23 cellular contexts compared by ENCODE assay signal in genomic region chr10:105875050-105875449, GRCh38.
"Had no signal": no experiment of that assay in that cellular context is flagged by ENCODE, and none has a peak within 500 bp of the region (broad histone marks: within the 10 kb centered on the region; RNA-seq: fewer than 3 reads in every experiment).

No MANE protein-coding gene starts in this region.

- H3K9ac ChIP-seq: SK-N-SH had no signal

- H3K4me1 ChIP-seq: SJCRH30 had no signal

- ATAC-seq: activated CD8-positive, alpha-beta memory T cell treated with anti-CD3 and anti-CD28 coated beads, Interleukin-2, amount 10 ng/mL, durations not matched to agents 7 days and 5 days; WTC11 had no signal

- H3K4me2 ChIP-seq: SK-N-SH had no signal

- H3K27ac ChIP-seq: SJCRH30 had no signal

- H3K9me2 ChIP-seq: SK-N-SH had no signal

- H3K9me3 ChIP-seq: SJCRH30, SK-N-SH had no signal

- H3K36me3 ChIP-seq: SJCRH30 had no signal

- DNase-seq: activated CD4-positive, alpha-beta T cell treated with anti-CD3 and anti-CD28 coated beads for 1 hour; activated CD4-positive, alpha-beta T cell treated with anti-CD3 and anti-CD28 coated beads, Interleukin-2, amount 10 ng/mL, durations not matched to agents 24 days and 14 days; activated CD4-positive, alpha-beta T cell treated with anti-CD3 and anti-CD28 coated beads, Interleukin-2, amount 50 U/mL, for 48 hours; activated CD8-positive, alpha-beta memory T cell treated with anti-CD3 and anti-CD28 coated beads, Interleukin-2, amount 10 ng/mL, durations not matched to agents 7 days and 5 days; activated effector memory CD4-positive, alpha-beta T cell treated with Interleukin-2 at 50 U/mL for 16 hours; activated naive CD4-positive, alpha-beta T cell; activated T-cell treated with anti-CD3 and anti-CD28 coated beads, Interleukin-2, amount 50 U/mL, for 24 hours; amniotic stem cell; cortex of kidney; KG1; NCI-H1105 treated with DMSO at 0.1 percent for 48 hours; NCI-H1436 treated with DMSO at 0.1 percent for 48 hours; NCI-H1930; NCI-H2171; NCI-H345; NCI-H510A; NCI-H526 treated with DMSO at 0.1 percent for 48 hours; NCI-H82; Right ventricle myocardium superior; RPMI8226; SJCRH30; SK-N-SH had no signal

- H3K4me3 ChIP-seq: SJCRH30 had no signal
